In genomic region chr2:216163518-216163917, GRCh38 we compare ENCODE assay signal across 3 cellular contexts.
TF ChIP-seq lines count a peak whose summit lies in the region.

No MANE protein-coding gene starts in this region.

TF ChIP-seq in SK-N-SH treated with all-trans-retinoic acid at 6 μM for 48 hours, 23 proteins besides CTCF, POLR2A, EP300 and RAD21:
- no peak for TF ChIP-seq SNAI2 (CRISPR knock-in tag; IDR thresholded peaks at IDR 0.05)

TF ChIP-seq in SK-N-SH, 30 proteins besides CTCF, POLR2A, EP300 and RAD21:
- no peak for TF ChIP-seq TEAD4 (IDR thresholded peaks at IDR 0.05; ENCODE audit: borderline replicate concordance, insufficient read depth)
- TF ChIP-seq POLR2AphosphoS5 (IDR thresholded peaks at IDR 0.05; ENCODE audit: low read depth, low read length), result no peak
- TF ChIP-seq SMC3 (IDR thresholded peaks at IDR 0.05; ENCODE audit: low read depth, low read length), result no peak
- no peak for TF ChIP-seq TCF12 (IDR thresholded peaks at IDR 0.05)

TF ChIP-seq in IMR-90, 13 proteins besides CTCF, POLR2A, EP300 and RAD21:
- TF ChIP-seq, protein P1, sequence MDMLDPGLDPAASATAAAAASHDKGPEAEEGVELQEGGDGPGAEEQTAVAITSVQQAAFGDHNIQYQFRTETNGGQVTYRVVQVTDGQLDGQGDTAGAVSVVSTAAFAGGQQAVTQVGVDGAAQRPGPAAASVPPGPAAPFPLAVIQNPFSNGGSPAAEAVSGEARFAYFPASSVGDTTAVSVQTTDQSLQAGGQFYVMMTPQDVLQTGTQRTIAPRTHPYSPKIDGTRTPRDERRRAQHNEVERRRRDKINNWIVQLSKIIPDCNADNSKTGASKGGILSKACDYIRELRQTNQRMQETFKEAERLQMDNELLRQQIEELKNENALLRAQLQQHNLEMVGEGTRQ (IDR thresholded peaks at IDR 0.05; ENCODE audit: low read depth, low read length), result no peak
- no peak for TF ChIP-seq MXI1 (IDR thresholded peaks at IDR 0.05; ENCODE audit: borderline replicate concordance, low read depth, low read length)
- TF ChIP-seq MAFK (IDR thresholded peaks at IDR 0.05; ENCODE audit: low read depth, low read length), result no peak
- TF ChIP-seq CHD1 (IDR thresholded peaks at IDR 0.05; ENCODE audit: low read depth, low read length), result no peak
- no peak for TF ChIP-seq RCOR1 (IDR thresholded peaks at IDR 0.05; ENCODE audit: insufficient replicate concordance, low read length)
- no peak for TF ChIP-seq CEBPB (IDR thresholded peaks at IDR 0.05; ENCODE audit: low read depth, low read length)
- TF ChIP-seq BHLHE40 (IDR thresholded peaks at IDR 0.05; ENCODE audit: low read depth, low read length), result no peak
- no peak for TF ChIP-seq SMC3 (IDR thresholded peaks at IDR 0.05; ENCODE audit: low read depth, low read length)
- no peak for TF ChIP-seq FOS (IDR thresholded peaks at IDR 0.05; ENCODE audit: low read depth, low read length)
- no peak for TF ChIP-seq MAZ (IDR thresholded peaks at IDR 0.05; ENCODE audit: borderline replicate concordance, low read depth, low read length)
- TF ChIP-seq NFE2L2 (IDR thresholded peaks at IDR 0.05; ENCODE audit: low read depth, low read length), result no peak
- TF ChIP-seq, protein P2, sequence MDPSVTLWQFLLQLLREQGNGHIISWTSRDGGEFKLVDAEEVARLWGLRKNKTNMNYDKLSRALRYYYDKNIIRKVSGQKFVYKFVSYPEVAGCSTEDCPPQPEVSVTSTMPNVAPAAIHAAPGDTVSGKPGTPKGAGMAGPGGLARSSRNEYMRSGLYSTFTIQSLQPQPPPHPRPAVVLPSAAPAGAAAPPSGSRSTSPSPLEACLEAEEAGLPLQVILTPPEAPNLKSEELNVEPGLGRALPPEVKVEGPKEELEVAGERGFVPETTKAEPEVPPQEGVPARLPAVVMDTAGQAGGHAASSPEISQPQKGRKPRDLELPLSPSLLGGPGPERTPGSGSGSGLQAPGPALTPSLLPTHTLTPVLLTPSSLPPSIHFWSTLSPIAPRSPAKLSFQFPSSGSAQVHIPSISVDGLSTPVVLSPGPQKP (IDR thresholded peaks at IDR 0.05; ENCODE audit: borderline replicate concordance, low read depth, low read length), result no peak
- TF ChIP-seq RFX5 (IDR thresholded peaks at IDR 0.05; ENCODE audit: low read depth, low read length), result no peak
TF ChIP-seq in IMR-90: peak in this region for 0.
